ENCODE assay signal across 9 cellular contexts in genomic region chr1:87968259-87968955, GRCh38.
A peak's percentile ranks its signal among the peaks of the same experiment; 100 is the strongest.
DNase-seq lines count a peak whose midpoint lies in the region; ATAC-seq, FAIRE-seq and TF ChIP-seq lines count a peak whose summit lies in the region.
"Had no signal": no experiment of that assay in that cellular context is flagged by ENCODE, and none has a peak within 500 bp of the region (broad histone marks: within the 10 kb centered on the region; RNA-seq: fewer than 3 reads in every experiment).

No MANE protein-coding gene starts in this region.

- no peak overlapping the region for H3K14ac ChIP-seq in neuronal stem cell (ENCODE audit: low read length)

- H3K27me3 ChIP-seq in gastroesophageal sphincter (no peaks in the 10 kb centered on the region), neuronal stem cell (ENCODE audit: control insufficient read depth in 3 of 3, insufficient read depth in 3 of 3, low read depth in 1 of 3, low read length in 3 of 3) (no peaks in the 10 kb centered on the region), uterus (no peaks in the 10 kb centered on the region)

- intact Hi-C loops in uterus (cut with DNase I; ENCODE audit: low total_unique reads) = no loop called here

- no peak overlapping the region for H3K4me2 ChIP-seq in neuronal stem cell (ENCODE audit: insufficient read depth, low read length, poor library complexity, severe bottlenecking)

- no peak for TF ChIP-seq CTCF in gastroesophageal sphincter (IDR thresholded peaks at IDR 0.05)
- no peak for TF ChIP-seq CTCF in uterus (IDR thresholded peaks at IDR 0.05)

- H3K9me3 ChIP-seq in gastroesophageal sphincter (no peaks in the 10 kb centered on the region), neuronal stem cell (replicated peaks in 1 of 2; ENCODE audit: control insufficient read depth in 2 of 2, insufficient read depth in 1 of 2, low read depth in 1 of 2, low read length in 2 of 2) (no peaks in the 10 kb centered on the region), uterus (no peaks in the 10 kb centered on the region)

- H3K36me3 Mint-ChIP-seq in stimulated activated effector memory CD8-positive, alpha-beta T cell treated with anti-CD3 and anti-CD28 coated beads, Interleukin-12 subunit alpha, Interleukin-12 subunit beta, amount 100 ng/mL, for 72 hours = no peaks in the 10 kb centered on the region

- H3K9ac ChIP-seq in neuronal stem cell (ENCODE audit: low read depth, low read length, poor library complexity) = no peak overlapping the region

- H2BK15ac ChIP-seq in neuronal stem cell (ENCODE audit: low read length) = no peak overlapping the region

- no peak overlapping the region for H4K8ac ChIP-seq in neuronal stem cell (ENCODE audit: low read depth, low read length)

- no peaks in the 10 kb centered on the region for H3K36me3 ChIP-seq in gastroesophageal sphincter
- H3K36me3 ChIP-seq in neuronal stem cell (replicated peaks in 1 of 2; ENCODE audit: control insufficient read depth in 2 of 2, insufficient read depth in 2 of 2, low read length in 2 of 2) = no peaks in the 10 kb centered on the region
- H3K36me3 ChIP-seq in uterus = no peaks in the 10 kb centered on the region

- no peak overlapping the region for H3K23ac ChIP-seq in neuronal stem cell (ENCODE audit: low read depth, low read length, poor library complexity)

- TF ChIP-seq POLR2A in gastroesophageal sphincter (IDR thresholded peaks at IDR 0.05) = no peak
- no peak for TF ChIP-seq POLR2A in uterus (IDR thresholded peaks at IDR 0.05)

- H2BK5ac ChIP-seq in neuronal stem cell (ENCODE audit: low read length) = no peak overlapping the region

- no peak overlapping the region for H2BK12ac ChIP-seq in neuronal stem cell (ENCODE audit: low read length)

- H3K27ac ChIP-seq in gastroesophageal sphincter (peak overlapping the region in 1 of 4 donors; percentile 16), neuronal stem cell (replicated peaks; ENCODE audit: low read length) (no peak overlapping the region), uterus (peak overlapping the region; percentile 48 to 75)

- FAIRE-seq in RCC 7860 (lab: Jason Lieb, UNC) = peak; percentile 91
- FAIRE-seq in urothelium cell line (lab: Jason Lieb, UNC) = no peak

- no peaks in the 10 kb centered on the region for H3K4me1 Mint-ChIP-seq in stimulated activated effector memory CD8-positive, alpha-beta T cell treated with anti-CD3 and anti-CD28 coated beads, Interleukin-12 subunit alpha, Interleukin-12 subunit beta, amount 100 ng/mL, for 72 hours

- no peak overlapping the region for H3K4ac ChIP-seq in neuronal stem cell (ENCODE audit: low read length)

- H3K4me3 ChIP-seq in gastroesophageal sphincter = no peak overlapping the region
- no peak overlapping the region for H3K4me3 ChIP-seq in neuronal stem cell (ENCODE audit: low read length in 2 of 2)
- no peak overlapping the region for H3K4me3 ChIP-seq in uterus

- H2AK5ac ChIP-seq in neuronal stem cell (ENCODE audit: low read depth, low read length) = no peak overlapping the region

- no peaks in the 10 kb centered on the region for H3K79me1 ChIP-seq in neuronal stem cell (ENCODE audit: low read depth, low read length)

- no peak overlapping the region for H3K4me3 Mint-ChIP-seq in stimulated activated effector memory CD8-positive, alpha-beta T cell treated with anti-CD3 and anti-CD28 coated beads, Interleukin-12 subunit alpha, Interleukin-12 subunit beta, amount 100 ng/mL, for 72 hours
- H3K4me3 Mint-ChIP-seq: T-helper 1 cell treated with Interleukin-12 subunit alpha and Interleukin-12 subunit beta and Interleukin-4 antibody, amounts not matched to agents 30 μg/mL and 1 μg/mL, for 36 hours had no signal

- no peak overlapping the region for H3K27ac Mint-ChIP-seq in stimulated activated effector memory CD8-positive, alpha-beta T cell treated with anti-CD3 and anti-CD28 coated beads, Interleukin-12 subunit alpha, Interleukin-12 subunit beta, amount 100 ng/mL, for 72 hours
- H3K27ac Mint-ChIP-seq: T-helper 1 cell treated with Interleukin-12 subunit alpha and Interleukin-12 subunit beta and Interleukin-4 antibody, amounts not matched to agents 30 μg/mL and 1 μg/mL, for 36 hours had no signal

- TF ChIP-seq EP300 in gastroesophageal sphincter (IDR thresholded peaks at IDR 0.05) = no peak

- H4K91ac ChIP-seq in neuronal stem cell (ENCODE audit: low read depth, low read length, poor library complexity) = no peak overlapping the region

- H3K18ac ChIP-seq in neuronal stem cell (ENCODE audit: low read length) = no peak overlapping the region

- no peak overlapping the region for H2BK120ac ChIP-seq in neuronal stem cell (ENCODE audit: low read depth, low read length)

- H3K4me1 ChIP-seq in gastroesophageal sphincter = peaks cover 0 to 12% (median 0%) of the 10 kb centered on the region in 3 donors
- peaks cover 3 to 14% of the 10 kb centered on the region in 2 donors for H3K4me1 ChIP-seq in neuronal stem cell (ENCODE audit: control insufficient read depth in 2 of 2, insufficient read depth in 1 of 2, low read depth in 1 of 2, low read length in 2 of 2)
- no peaks in the 10 kb centered on the region for H3K4me1 ChIP-seq in uterus

- peak; percentile 64 for DNase-seq in RCC 7860 (ENCODE audit: low spot score)
- DNase-seq in neuronal stem cell (ENCODE audit: low spot score) = no peak
- peak; percentile 59 to 77 for DNase-seq in uterus
- no peak for DNase-seq in urothelium cell line (ENCODE audit: low spot score)
- DNase-seq in NCI-H2196 treated with DMSO at 0.1 percent for 48 hours (lab: John Stamatoyannopoulos, UW; ENCODE audit: unreplicated experiment) = no peak
- no peak for DNase-seq in stimulated activated effector memory CD8-positive, alpha-beta T cell treated with anti-CD3 and anti-CD28 coated beads, Interleukin-12 subunit alpha, Interleukin-12 subunit beta, amount 100 ng/mL, for 72 hours (ENCODE audit: low spot score in 2 of 2)
- DNase-seq: stimulated activated CD4-positive, alpha-beta T cell treated with anti-CD3 and anti-CD28 coated beads, Interleukin-12 subunit alpha, Interleukin-12 subunit beta, amount 100 ng/mL, for 4 hours had no signal

- WGBS in gastroesophageal sphincter (ENCODE audit: low coverage in 1 of 2), 2 donors = 14 to 38% methylated on average over 2 to 3 of the region's 3 CpGs
- no CpG with 5 or more reads among the region's 3 CpGs for WGBS in neuronal stem cell (ENCODE audit: extremely low coverage in 2 of 2, insufficient read length in 2 of 2, insufficient replicate concordance in 1 of 2), 2 donors

- H3K9me3 Mint-ChIP-seq in stimulated activated effector memory CD8-positive, alpha-beta T cell treated with anti-CD3 and anti-CD28 coated beads, Interleukin-12 subunit alpha, Interleukin-12 subunit beta, amount 100 ng/mL, for 72 hours = no peaks in the 10 kb centered on the region
- H3K9me3 Mint-ChIP-seq: T-helper 1 cell treated with Interleukin-12 subunit alpha and Interleukin-12 subunit beta and Interleukin-4 antibody, amounts not matched to agents 30 μg/mL and 1 μg/mL, for 36 hours had no signal

- peak overlapping the region; percentile 38 for H2AFZ ChIP-seq in neuronal stem cell (ENCODE audit: low read length)

- ATAC-seq in gastroesophageal sphincter = peak; percentile 74
- no peak for ATAC-seq in stimulated activated effector memory CD8-positive, alpha-beta T cell treated with anti-CD3 and anti-CD28 coated beads, Interleukin-12 subunit alpha, Interleukin-12 subunit beta, amount 100 ng/mL, for 72 hours

Comparison
In these comparisons a context has a peak if more than half of its experiments do, and no peak if none do; other contexts are left out.
1. DNase-seq: peak in RCC 7860 (single experiment) and uterus (2 of 2); none in neuronal stem cell (single experiment), urothelium cell line (single experiment), NCI-H2196 treated with DMSO at 0.1 percent for 48 hours (single experiment) and stimulated activated effector memory CD8-positive, alpha-beta T cell treated with anti-CD3 and anti-CD28 coated beads, Interleukin-12 subunit alpha, Interleukin-12 subunit beta, amount 100 ng/mL, for 72 hours (0 of 2).